Comparison of ENCODE assay signal across 22 cellular contexts in the genomic region with DNA sequence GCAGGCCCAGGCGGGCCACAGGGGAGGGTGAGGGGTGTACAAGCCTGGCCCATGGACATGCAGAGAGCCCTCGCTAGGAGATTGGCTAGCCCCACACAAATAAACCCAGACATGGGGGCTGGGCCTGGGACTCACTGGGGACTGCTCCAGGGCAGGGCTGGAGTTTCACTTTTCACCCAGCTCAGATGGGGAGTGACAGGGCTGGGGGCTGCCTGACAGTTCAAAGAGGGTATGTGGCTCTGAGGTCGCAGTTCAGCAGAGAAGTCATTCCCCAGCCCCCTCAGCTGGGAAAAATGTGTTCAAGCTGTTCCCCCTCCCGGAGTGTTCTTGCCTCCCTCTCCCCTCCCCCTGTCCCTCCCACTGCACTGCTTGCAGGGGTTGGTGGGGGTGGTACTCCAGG.
DNase-seq lines count a peak whose midpoint lies in the region; ATAC-seq lines count a peak whose summit lies in the region.
"Had no signal": no experiment of that assay in that cellular context is flagged by ENCODE, and none has a peak within 500 bp of the region (broad histone marks: within the 10 kb centered on the region; RNA-seq: fewer than 3 reads in every experiment).

No MANE protein-coding gene starts in this region.

- ATAC-seq in HG03442 (IDR thresholded peaks at IDR 0.05; ENCODE audit: unreplicated experiment): no peak
- ATAC-seq: A549, HCT116 had no signal

- DNase-seq in ELF-1 (ENCODE audit: low read depth, low spot score): peak; percentile 46
- peak; percentile 31 for DNase-seq in H7
- DNase-seq in left kidney (ENCODE audit: low read depth, low spot score): peak; percentile 89
- DNase-seq in GM03348 (ENCODE audit: low spot score): no peak
- DNase-seq in putamen (ENCODE audit: low spot score): no peak
- DNase-seq: 8988T; ACHN; AML-193; BE2C; CD4-positive, alpha-beta T cell; CD8-positive, alpha-beta memory T cell; DMS 273 treated with DMSO at 0.1 percent for 48 hours; DMS79; EL; GF-D8; GM23248; H9; HFFc6 had no signal

- H3K36me3 ChIP-seq in H7 (replicated peaks; ENCODE audit: control insufficient read depth, insufficient read depth, low read length): no peaks in the 10 kb centered on the region
- H3K36me3 ChIP-seq: BE2C; BLaER1 treated with 17β-estradiol and CSF1 and Interleukin-3, amounts not matched to agents 10 nM and 100 nM had no signal

- peaks cover 44% of the 10 kb centered on the region for H3K27me3 ChIP-seq in H7 (ENCODE audit: control insufficient read depth, insufficient read depth, low read length)

- no peak overlapping the region for H3K4me3 ChIP-seq in H7 (ENCODE audit: insufficient read depth, low read depth, low read length)
- H3K4me3 ChIP-seq: A549; BLaER1 treated with 17β-estradiol and CSF1 and Interleukin-3, amounts not matched to agents 10 nM and 100 nM; GM23248 had no signal

Comparison
In these comparisons a context has a peak if more than half of its experiments do, and no peak if none do; other contexts are left out.
1. DNase-seq: peak in ELF-1 (single experiment), H7 (single experiment) and left kidney (single experiment); none in GM03348 (single experiment) and putamen (single experiment).